8 cellular contexts compared by ENCODE assay signal in genomic region chr10:74825033-74825370, GRCh38.
A peak's percentile ranks its signal among the peaks of the same experiment; 100 is the strongest.
DNase-seq lines count a peak whose midpoint lies in the region; ATAC-seq and TF ChIP-seq lines count a peak whose summit lies in the region.

No MANE protein-coding gene starts in this region.

- peak overlapping the region; percentile 85 for H3K4me3 ChIP-seq in WERI-Rb-1 (ENCODE audit: low read depth, low read length)
- H3K4me3 ChIP-seq in duodenal mucosa (ENCODE audit: low read depth in 1 of 2, low read length in 2 of 2), result peak overlapping the region; percentile 84

- peaks cover 26% of the 10 kb centered on the region in 2 donors for H3K4me1 ChIP-seq in duodenal mucosa (ENCODE audit: control insufficient read depth in 1 of 2, insufficient read depth in 2 of 2, low read length in 2 of 2)

- peak overlapping the region; percentile 44 to 89 for H3K9ac ChIP-seq in duodenal mucosa (ENCODE audit: low read depth in 1 of 2, low read length in 2 of 2)

- H3K27me3 ChIP-seq in WERI-Rb-1 (ENCODE audit: insufficient read depth, low read depth, severe bottlenecking), result no peaks in the 10 kb centered on the region
- no peaks in the 10 kb centered on the region for H3K27me3 ChIP-seq in duodenal mucosa (ENCODE audit: control insufficient read depth in 1 of 2, insufficient read depth in 2 of 2, low read length in 2 of 2)

- TF ChIP-seq CTCF in WERI-Rb-1 (IDR thresholded peaks at IDR 0.05; ENCODE audit: low read depth, low read length), result no peak

- no peaks in the 10 kb centered on the region for H3K9me3 ChIP-seq in WERI-Rb-1 (ENCODE audit: severe bottlenecking)
- H3K9me3 ChIP-seq in duodenal mucosa (ENCODE audit: control insufficient read depth in 1 of 2, low read length in 2 of 2), result no peaks in the 10 kb centered on the region

- H3K36me3 ChIP-seq in WERI-Rb-1 (peaks cover under 1% of the 10 kb centered on the region; the same call in 1 of the 2 replicates), duodenal mucosa (ENCODE audit: control insufficient read depth in 1 of 2, insufficient read depth in 2 of 2, low read length in 2 of 2) (no peaks in the 10 kb centered on the region)

- no peak for ATAC-seq in HG03135 (IDR thresholded peaks at IDR 0.05; ENCODE audit: unreplicated experiment)

- H3K27ac ChIP-seq in WERI-Rb-1 (peak overlapping the region; percentile 77), duodenal mucosa (ENCODE audit: low read depth, low read length) (no peak overlapping the region)

- peak; percentile 31 for DNase-seq in 8988T
- DNase-seq in GOT3 (lab: John Stamatoyannopoulos, UW), result peak; percentile 50
- DNase-seq in WERI-Rb-1, result peak; percentile 37
- peak; percentile 53 for DNase-seq in midbrain (lab: John Stamatoyannopoulos, UW)
- DNase-seq in stimulated activated CD8-positive, alpha-beta memory T cell treated with anti-CD3 and anti-CD28 coated beads, Interleukin-7, amount 100 ng/mL, for 48 hours (ENCODE audit: extremely low read depth in 1 of 2, low read depth in 1 of 2), result peak; percentile 17 to 19
- DNase-seq in NCI-H345 treated with DMSO at 0.1 percent for 48 hours (lab: John Stamatoyannopoulos, UW; ENCODE audit: unreplicated experiment), result no peak
